Comparison of ENCODE assay signal across 28 cellular contexts in the genomic region with DNA sequence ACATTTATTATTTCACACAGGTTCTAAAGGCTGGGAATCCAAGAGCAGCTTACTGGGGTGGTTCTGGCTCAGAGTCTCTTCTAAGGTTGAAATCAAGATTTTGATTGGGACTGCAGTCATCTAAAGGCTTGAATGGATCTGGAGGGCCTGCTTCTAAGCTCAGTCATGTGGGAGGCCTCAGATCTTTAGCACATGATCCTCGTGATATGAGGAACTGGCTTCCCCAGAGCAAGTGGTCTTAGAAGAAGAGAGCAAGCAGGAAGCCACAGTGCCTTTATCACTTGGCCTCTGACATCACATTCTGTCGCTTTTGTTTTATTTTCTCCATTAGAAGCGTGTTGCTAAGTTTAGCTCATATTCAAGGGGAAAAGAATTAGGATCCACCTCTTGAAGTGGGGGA.
A peak's percentile ranks its signal among the peaks of the same experiment; 100 is the strongest.
DNase-seq lines count a peak whose midpoint lies in the region; ATAC-seq and TF ChIP-seq lines count a peak whose summit lies in the region.
"Had no signal": no experiment of that assay in that cellular context is flagged by ENCODE, and none has a peak within 500 bp of the region (broad histone marks: within the 10 kb centered on the region; RNA-seq: fewer than 3 reads in every experiment).

No MANE protein-coding gene starts in this region.

- intact Hi-C loops in OCI-LY7 (cut with micrococcal nuclease; ENCODE audit: unreplicated experiment): no loop called here
- intact Hi-C loops in thyroid gland (cut with DNase I): no loop called here

- H3K9ac ChIP-seq in endodermal cell (ENCODE audit: extremely low read depth, low read length, poor library complexity, severe bottlenecking): no peak overlapping the region
- H3K9ac ChIP-seq: KMS-11 had no signal

- H4K20me1 ChIP-seq in OCI-LY7 (ENCODE audit: insufficient read depth, low read length): no peaks in the 10 kb centered on the region

- peaks cover 5% of the 10 kb centered on the region for H3K9me3 Mint-ChIP-seq in endodermal cell
- H3K9me3 Mint-ChIP-seq: CD4-positive, alpha-beta memory T cell; T-helper 1 cell treated with Interleukin-12 subunit alpha and Interleukin-12 subunit beta and Interleukin-4 antibody, amounts not matched to agents 30 μg/mL and 1 μg/mL, for 36 hours had no signal

- H3K36me3 ChIP-seq in OCI-LY7 (ENCODE audit: insufficient read depth, low read length) (peaks cover 16% of the 10 kb centered on the region), endodermal cell (ENCODE audit: control insufficient read depth, insufficient read depth, low read length) (no peaks in the 10 kb centered on the region), thyroid gland (no peaks in the 10 kb centered on the region)
- H3K36me3 ChIP-seq: brain microvascular endothelial cell, pancreas, right atrium auricular region, transverse colon had no signal

- H3K4me3 ChIP-seq in OCI-LY7 (ENCODE audit: low read depth, low read length, poor library complexity, severe bottlenecking): no peak overlapping the region
- no peak overlapping the region for H3K4me3 ChIP-seq in endodermal cell (ENCODE audit: low read length)
- no peak overlapping the region for H3K4me3 ChIP-seq in thyroid gland (replicated peaks in 1 of 3)
- H3K4me3 ChIP-seq: pancreas, right atrium auricular region, SK-N-MC, smooth muscle cell, transverse colon had no signal

- no peak overlapping the region for H3K27ac Mint-ChIP-seq in endodermal cell
- H3K27ac Mint-ChIP-seq: CD4-positive, alpha-beta memory T cell; T-helper 1 cell treated with Interleukin-12 subunit alpha and Interleukin-12 subunit beta and Interleukin-4 antibody, amounts not matched to agents 30 μg/mL and 1 μg/mL, for 36 hours; WTC11 had no signal

- no peaks in the 10 kb centered on the region for H3K79me2 ChIP-seq in OCI-LY7 (ENCODE audit: insufficient read depth, low read depth, low read length)

- H3K27me3 ChIP-seq in endodermal cell (ENCODE audit: control insufficient read depth, insufficient read depth, low read length, poor library complexity, severe bottlenecking) (no peaks in the 10 kb centered on the region), thyroid gland (no peaks in the 10 kb centered on the region)
- H3K27me3 ChIP-seq: brain microvascular endothelial cell, pancreas, right atrium auricular region, transverse colon had no signal

- H3K9me3 ChIP-seq in OCI-LY7 (ENCODE audit: low read length) (no peaks in the 10 kb centered on the region), endodermal cell (ENCODE audit: control insufficient read depth, low read length) (peaks cover 7% of the 10 kb centered on the region), thyroid gland (no peaks in the 10 kb centered on the region)
- H3K9me3 ChIP-seq: pancreas, right atrium auricular region, transverse colon had no signal

- H2AFZ ChIP-seq in OCI-LY7 (ENCODE audit: low read length): peak overlapping the region; percentile 20; the same call in 1 of the 2 replicates

- TF ChIP-seq POLR2A in thyroid gland (IDR thresholded peaks at IDR 0.05): no peak

- no TSS peak for BruUV-seq in OCI-LY7 (replicated peaks; lab: Mats Ljungman, UMichigan)

- ATAC-seq in GM21737 (IDR thresholded peaks at IDR 0.05; ENCODE audit: unreplicated experiment) (no peak), HG02642 (IDR thresholded peaks at IDR 0.05; ENCODE audit: poor library complexity, unreplicated experiment) (no peak)
- ATAC-seq: HCT116, WTC11 had no signal

- CTCF ChIA-PET in OCI-LY7 (lab: Charles Lee; ENCODE audit: unreplicated experiment): no interaction called here

- H3K27me3 Mint-ChIP-seq in endodermal cell (ENCODE audit: insufficient read depth): no peaks in the 10 kb centered on the region
- H3K27me3 Mint-ChIP-seq: CD4-positive, alpha-beta memory T cell had no signal

- POLR2A ChIA-PET in OCI-LY7 (lab: Charles Lee): interaction anchor here (0.8 to 2.4 kb wide), 4 partner anchors 11 to 87 kb away, joined by 3 to 8 read pairs (median 7); no protein-coding TSS in a partner anchor

- DNase-seq in SIG-M5 treated with dmso at 0.1 percent for 504 hours (lab: John Stamatoyannopoulos, UW; ENCODE audit: unreplicated experiment) (peak; percentile 25), SIG-M5 (lab: John Stamatoyannopoulos, UW) (no peak), OCI-LY7 (ENCODE audit: low spot score) (peak; percentile 51), endodermal cell (no peak), thyroid gland (peak; percentile 61 to 65), NCI-H2081 treated with DMSO at 0.1 percent for 48 hours (lab: John Stamatoyannopoulos, UW) (no peak)
- DNase-seq: activated CD4-positive, alpha-beta T cell treated with anti-CD3 and anti-CD28 coated beads, Interleukin-2, amount 50 U/mL, for 1 hour; activated naive CD4-positive, alpha-beta T cell treated with anti-CD3 and anti-CD28 coated beads, Interleukin-2, amount 50 U/mL, for 16 hours; amniotic stem cell; brain microvascular endothelial cell; CD4-positive, alpha-beta memory T cell; NCI-H1105; NCI-H2081; NCI-H226; NCI-H748 treated with DMSO at 0.1 percent for 48 hours; pancreas; RPMI8226; stimulated activated CD4-positive, alpha-beta T cell treated with anti-CD3 and anti-CD28 coated beads, Interleukin-1b, Interleukin-23, amount 100 ng/mL, for 48 hours; transverse colon had no signal

- peak overlapping the region; percentile 25 for H3K27ac ChIP-seq in OCI-LY7 (ENCODE audit: low read depth, low read length, poor library complexity, severe bottlenecking)
- H3K27ac ChIP-seq in endodermal cell (ENCODE audit: low read depth, low read length): peak overlapping the region; percentile 24
- no peak overlapping the region for H3K27ac ChIP-seq in thyroid gland
- H3K27ac ChIP-seq: brain microvascular endothelial cell, KMS-11, pancreas, right atrium auricular region, SK-N-MC, transverse colon had no signal

- H3K36me3 Mint-ChIP-seq in endodermal cell (ENCODE audit: low read depth): no peaks in the 10 kb centered on the region
- H3K36me3 Mint-ChIP-seq: CD4-positive, alpha-beta memory T cell had no signal

- H3K4me3 Mint-ChIP-seq in endodermal cell: no peak overlapping the region
- H3K4me3 Mint-ChIP-seq: CD4-positive, alpha-beta memory T cell; T-helper 1 cell treated with Interleukin-12 subunit alpha and Interleukin-12 subunit beta and Interleukin-4 antibody, amounts not matched to agents 30 μg/mL and 1 μg/mL, for 36 hours; WTC11 had no signal

- H3K9me2 ChIP-seq in OCI-LY7 (ENCODE audit: insufficient read depth, low read length): no peaks in the 10 kb centered on the region

- H3K4me1 ChIP-seq in OCI-LY7 (ENCODE audit: insufficient read depth, low read length, poor library complexity, severe bottlenecking): peaks cover 13% of the 10 kb centered on the region
- H3K4me1 ChIP-seq in endodermal cell (ENCODE audit: control insufficient read depth, insufficient read depth, low read length): no peaks in the 10 kb centered on the region
- H3K4me1 ChIP-seq in thyroid gland: peaks cover 4 to 13% of the 10 kb centered on the region in 2 donors
- H3K4me1 ChIP-seq: pancreas, right atrium auricular region, transverse colon had no signal

- TF ChIP-seq CTCF in OCI-LY7 (conservative IDR thresholded peaks at IDR 0.05; ENCODE audit: low read length) (no peak), endodermal cell (conservative IDR thresholded peaks at IDR 0.05) (no peak), thyroid gland (IDR thresholded peaks at IDR 0.05) (no peak)

- 87 to 100% methylated on average over 3 of the region's 3 CpGs for WGBS in endodermal cell (ENCODE audit: insufficient coverage in 1 of 2, insufficient read length in 1 of 2), 2 experiments
- WGBS in thyroid gland, 2 donors: 34 to 61% methylated on average over 3 of the region's 3 CpGs

- H3K4me1 Mint-ChIP-seq in endodermal cell: peaks cover 3% of the 10 kb centered on the region
- H3K4me1 Mint-ChIP-seq: WTC11 had no signal

- H3K4me2 ChIP-seq in OCI-LY7 (ENCODE audit: low read length): peak overlapping the region; percentile 30; the same call in 1 of the 2 replicates
- H3K4me2 ChIP-seq: KMS-11, smooth muscle cell had no signal

Comparison
In these comparisons a context has a peak if more than half of its experiments do, and no peak if none do; other contexts are left out.
1. DNase-seq: peak in SIG-M5 treated with dmso at 0.1 percent for 504 hours (single experiment), OCI-LY7 (single experiment) and thyroid gland (2 of 2); none in SIG-M5 (single experiment), endodermal cell (single experiment) and NCI-H2081 treated with DMSO at 0.1 percent for 48 hours (single experiment).
2. H3K27ac ChIP-seq: peak in OCI-LY7 (single experiment) and endodermal cell (single experiment); none in thyroid gland (0 of 3).